ENCODE assay signal across 18 cellular contexts in genomic region chr3:171363211-171363610, GRCh38.
"Had no signal": no experiment of that assay in that cellular context is flagged by ENCODE, and none has a peak within 500 bp of the region (broad histone marks: within the 10 kb centered on the region; RNA-seq: fewer than 3 reads in every experiment).

No MANE protein-coding gene starts in this region.

- H3K9me3 ChIP-seq: heart left ventricle, right lobe of liver, transverse colon, uterus had no signal

- DNase-seq: activated CD4-positive, alpha-beta memory T cell treated with anti-CD3 and anti-CD28 coated beads for 36 hours; activated CD4-positive, alpha-beta T cell treated with anti-CD3 and anti-CD28 coated beads for 48 hours; activated naive CD4-positive, alpha-beta T cell treated with Interleukin-2 at 50 U/mL for 16 hours; activated naive CD8-positive, alpha-beta T cell treated with anti-CD3 and anti-CD28 coated beads, Interleukin-2, amount 10 ng/mL, durations not matched to agents 7 days and 5 days; activated T-cell treated with anti-CD3 and anti-CD28 coated beads, Interleukin-2, amount 50 U/mL, for 48 hours; amniotic stem cell; heart left ventricle; islet precursor cell; left cardiac atrium; midbrain; right lobe of liver; stimulated activated naive B cell treated with anti-CD40 and anti-IgM and Interleukin-4, amounts not matched to agents 10 μg/mL and 1 μg/mL and 100 μg/mL, for 72 hours; transverse colon; uterus had no signal

- ATAC-seq: left cardiac atrium; natural killer cell treated with Interleukin-12 subunit alpha and Interleukin-12 subunit beta and Interleukin-15 and Interleukin-18, amount 100 ng/mL, for 72 hours; right lobe of liver; stimulated activated naive B cell treated with anti-CD40 and anti-IgM and Interleukin-4, amounts not matched to agents 10 μg/mL and 1 μg/mL and 100 μg/mL, for 72 hours had no signal

- H3K9me3 Mint-ChIP-seq: activated CD4-positive, alpha-beta memory T cell treated with anti-CD3 and anti-CD28 coated beads for 36 hours; activated naive CD8-positive, alpha-beta T cell treated with anti-CD3 and anti-CD28 coated beads, Interleukin-2, amount 10 ng/mL, durations not matched to agents 7 days and 5 days; natural killer cell treated with Interleukin-12 subunit alpha and Interleukin-12 subunit beta and Interleukin-15 and Interleukin-18, amount 100 ng/mL, for 72 hours; stimulated activated naive B cell treated with anti-CD40 and anti-IgM and Interleukin-4, amounts not matched to agents 10 μg/mL and 1 μg/mL and 100 μg/mL, for 72 hours had no signal

- H3K4me1 Mint-ChIP-seq: stimulated activated naive B cell treated with anti-CD40 and anti-IgM and Interleukin-4, amounts not matched to agents 10 μg/mL and 1 μg/mL and 100 μg/mL, for 72 hours had no signal

- H3K27ac Mint-ChIP-seq: activated CD4-positive, alpha-beta memory T cell treated with anti-CD3 and anti-CD28 coated beads for 36 hours; activated naive CD8-positive, alpha-beta T cell treated with anti-CD3 and anti-CD28 coated beads, Interleukin-2, amount 10 ng/mL, durations not matched to agents 7 days and 5 days; stimulated activated naive B cell treated with anti-CD40 and anti-IgM and Interleukin-4, amounts not matched to agents 10 μg/mL and 1 μg/mL and 100 μg/mL, for 72 hours had no signal

- H3K27me3 ChIP-seq: heart left ventricle, right lobe of liver, transverse colon, uterus had no signal

- H3K27ac ChIP-seq: epithelial cell of prostate, heart left ventricle, parathyroid adenoma, right lobe of liver, skin epidermis, transverse colon, uterus had no signal

- H3K36me3 ChIP-seq: heart left ventricle, right lobe of liver, transverse colon, uterus had no signal

- H3K27me3 Mint-ChIP-seq: activated CD4-positive, alpha-beta memory T cell treated with anti-CD3 and anti-CD28 coated beads for 36 hours; activated naive CD8-positive, alpha-beta T cell treated with anti-CD3 and anti-CD28 coated beads, Interleukin-2, amount 10 ng/mL, durations not matched to agents 7 days and 5 days; natural killer cell treated with Interleukin-12 subunit alpha and Interleukin-12 subunit beta and Interleukin-15 and Interleukin-18, amount 100 ng/mL, for 72 hours; stimulated activated naive B cell treated with anti-CD40 and anti-IgM and Interleukin-4, amounts not matched to agents 10 μg/mL and 1 μg/mL and 100 μg/mL, for 72 hours had no signal

- H3K4me3 Mint-ChIP-seq: activated CD4-positive, alpha-beta memory T cell treated with anti-CD3 and anti-CD28 coated beads for 36 hours; activated naive CD8-positive, alpha-beta T cell treated with anti-CD3 and anti-CD28 coated beads, Interleukin-2, amount 10 ng/mL, durations not matched to agents 7 days and 5 days; natural killer cell treated with Interleukin-12 subunit alpha and Interleukin-12 subunit beta and Interleukin-15 and Interleukin-18, amount 100 ng/mL, for 72 hours; stimulated activated naive B cell treated with anti-CD40 and anti-IgM and Interleukin-4, amounts not matched to agents 10 μg/mL and 1 μg/mL and 100 μg/mL, for 72 hours had no signal

- H3K4me3 ChIP-seq: heart left ventricle, right lobe of liver, skin epidermis, transverse colon, uterus had no signal

- H3K4me1 ChIP-seq: parathyroid adenoma, uterus had no signal

- H3K36me3 Mint-ChIP-seq: natural killer cell treated with Interleukin-12 subunit alpha and Interleukin-12 subunit beta and Interleukin-15 and Interleukin-18, amount 100 ng/mL, for 72 hours had no signal
